12 cellular contexts compared by ENCODE assay signal in genomic region chr6:165774903-165775608, GRCh38.
DNase-seq lines count a peak whose midpoint lies in the region; ATAC-seq, FAIRE-seq and TF ChIP-seq lines count a peak whose summit lies in the region.
"Had no signal": no experiment of that assay in that cellular context is flagged by ENCODE, and none has a peak within 500 bp of the region (broad histone marks: within the 10 kb centered on the region; RNA-seq: fewer than 3 reads in every experiment).

No MANE protein-coding gene starts in this region.

- H3K36me3 Mint-ChIP-seq in activated CD8-positive, alpha-beta T cell treated with anti-CD3 and anti-CD28 coated beads for 36 hours (ENCODE audit: low read depth): no peaks in the 10 kb centered on the region

- no peak overlapping the region for H3K27ac Mint-ChIP-seq in activated CD8-positive, alpha-beta T cell treated with anti-CD3 and anti-CD28 coated beads for 36 hours
- H3K27ac Mint-ChIP-seq: activated T-helper 17 cell treated with anti-CD3 and anti-CD28 coated beads, Interleukin-2, amount 50 U/mL, for 72 hours; stimulated activated naive CD8-positive, alpha-beta T cell treated with anti-CD3 and anti-CD28 coated beads, Interleukin-15, Interleukin-2, amounts not matched to agents 100 ng/mL and 50 ng/mL, for 24 hours had no signal

- H3K4me3 ChIP-seq in right atrium auricular region: no peak overlapping the region

- no peaks in the 10 kb centered on the region for H3K36me3 ChIP-seq in right atrium auricular region

- POLR2A ChIA-PET in activated CD8-positive, alpha-beta T cell treated with anti-CD3 and anti-CD28 coated beads for 36 hours (lab: Charles Lee): no interaction called here

- no peaks in the 10 kb centered on the region for H3K4me1 ChIP-seq in right atrium auricular region

- H3K9me3 Mint-ChIP-seq in activated CD8-positive, alpha-beta T cell treated with anti-CD3 and anti-CD28 coated beads for 36 hours: no peaks in the 10 kb centered on the region
- H3K9me3 Mint-ChIP-seq: activated T-helper 17 cell treated with anti-CD3 and anti-CD28 coated beads, Interleukin-2, amount 50 U/mL, for 72 hours; stimulated activated naive CD8-positive, alpha-beta T cell treated with anti-CD3 and anti-CD28 coated beads, Interleukin-15, Interleukin-2, amounts not matched to agents 100 ng/mL and 50 ng/mL, for 24 hours had no signal

- H3K27me3 Mint-ChIP-seq in activated CD8-positive, alpha-beta T cell treated with anti-CD3 and anti-CD28 coated beads for 36 hours: peaks cover 21% of the 10 kb centered on the region

- H3K4me3 Mint-ChIP-seq in activated CD8-positive, alpha-beta T cell treated with anti-CD3 and anti-CD28 coated beads for 36 hours: no peak overlapping the region
- H3K4me3 Mint-ChIP-seq: activated T-helper 17 cell treated with anti-CD3 and anti-CD28 coated beads, Interleukin-2, amount 50 U/mL, for 72 hours; stimulated activated naive CD8-positive, alpha-beta T cell treated with anti-CD3 and anti-CD28 coated beads, Interleukin-15, Interleukin-2, amounts not matched to agents 100 ng/mL and 50 ng/mL, for 24 hours had no signal

- DNase-seq in Right ventricle myocardium inferior (ENCODE audit: missing footprints) (no peak), right atrium auricular region (ENCODE audit: low spot score) (no peak), iPS DF 19.7 (ENCODE audit: low read depth, low spot score) (peak; percentile 15), urothelium cell line (ENCODE audit: low spot score) (peak; percentile 9), NCI-H1048 (lab: John Stamatoyannopoulos, UW) (no peak)
- peak; percentile 43 for DNase-seq in activated CD8-positive, alpha-beta T cell treated with anti-CD3 and anti-CD28 coated beads for 36 hours
- DNase-seq: retina had no signal

- no peaks in the 10 kb centered on the region for H3K27me3 ChIP-seq in right atrium auricular region

- intact Hi-C loops in Right ventricle myocardium inferior (cut with DNase I): loop anchor here (2.0 kb wide), 1 partner anchor 112 kb away; the partner anchor contains the start of gene PDE10A
- intact Hi-C loops in activated CD8-positive, alpha-beta T cell treated with anti-CD3 and anti-CD28 coated beads for 36 hours (cut with micrococcal nuclease): no loop called here

- FAIRE-seq in urothelium cell line (lab: Jason Lieb, UNC): no peak
- FAIRE-seq: GM18507 had no signal

- CTCF ChIA-PET in activated CD8-positive, alpha-beta T cell treated with anti-CD3 and anti-CD28 coated beads for 36 hours (lab: Charles Lee): interaction anchor here (0.8 kb wide), 1 partner anchor 75 kb away, joined by 3 read pairs; no protein-coding TSS in a partner anchor

- TF ChIP-seq CTCF in right atrium auricular region (IDR thresholded peaks at IDR 0.05): no peak
- TF ChIP-seq CTCF in activated CD8-positive, alpha-beta T cell treated with anti-CD3 and anti-CD28 coated beads for 36 hours (IDR thresholded peaks at IDR 0.05): no peak

- peak overlapping the region in 1 of 2 donors; percentile 26 for H3K27ac ChIP-seq in right atrium auricular region

- peaks cover 6% of the 10 kb centered on the region for H3K4me1 Mint-ChIP-seq in activated CD8-positive, alpha-beta T cell treated with anti-CD3 and anti-CD28 coated beads for 36 hours (ENCODE audit: low read depth)
- H3K4me1 Mint-ChIP-seq: activated T-helper 17 cell treated with anti-CD3 and anti-CD28 coated beads, Interleukin-2, amount 50 U/mL, for 72 hours had no signal

- H3K9me3 ChIP-seq in right atrium auricular region: no peaks in the 10 kb centered on the region

- peak; percentile 96 for ATAC-seq in Right ventricle myocardium inferior
- peak; percentile 74 for ATAC-seq in activated CD8-positive, alpha-beta T cell treated with anti-CD3 and anti-CD28 coated beads for 36 hours
- ATAC-seq in GM18511 (IDR thresholded peaks at IDR 0.05; ENCODE audit: unreplicated experiment): no peak
- no peak for ATAC-seq in GM19467 (IDR thresholded peaks at IDR 0.05; ENCODE audit: unreplicated experiment)
- ATAC-seq: activated T-helper 17 cell treated with anti-CD3 and anti-CD28 coated beads, Interleukin-2, amount 50 U/mL, for 72 hours had no signal

Comparison
In these comparisons a context has a peak if more than half of its experiments do, and no peak if none do; other contexts are left out.
1. ATAC-seq: peak in Right ventricle myocardium inferior (single experiment) and activated CD8-positive, alpha-beta T cell treated with anti-CD3 and anti-CD28 coated beads for 36 hours (single experiment); none in GM18511 (single experiment) and GM19467 (single experiment).
2. DNase-seq: peak in activated CD8-positive, alpha-beta T cell treated with anti-CD3 and anti-CD28 coated beads for 36 hours (single experiment), iPS DF 19.7 (single experiment) and urothelium cell line (single experiment); none in Right ventricle myocardium inferior (single experiment), right atrium auricular region (single experiment) and NCI-H1048 (single experiment).